ENCODE assay signal across 1 cellular context in the genomic region with DNA sequence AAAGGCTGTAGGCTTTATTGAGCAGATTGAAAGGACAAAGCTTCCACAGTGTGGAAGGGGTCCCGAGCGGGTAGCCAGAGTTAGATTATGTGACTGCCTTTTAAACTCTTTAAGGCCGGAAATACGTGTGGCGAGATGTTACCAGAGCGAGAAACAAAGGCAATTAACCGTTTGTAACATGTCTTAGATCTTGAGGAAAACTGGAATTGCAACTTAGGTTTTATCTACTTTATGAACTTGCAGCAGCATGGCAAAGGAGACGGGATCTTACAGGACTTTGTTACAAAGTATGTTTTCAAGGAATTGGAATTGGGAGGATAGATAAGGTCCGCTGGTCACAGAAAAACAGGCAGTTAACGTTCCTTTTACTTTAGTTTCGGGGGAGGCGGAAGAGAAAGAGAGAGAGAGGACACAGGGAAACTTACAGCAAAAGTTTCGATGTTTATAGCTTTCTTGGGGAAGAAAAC.
TF ChIP-seq lines count a peak whose summit lies in the region.

No MANE protein-coding gene starts in this region.

TF ChIP-seq in GM12878, 131 proteins besides CTCF, POLR2A, EP300 and RAD21 (continued from another document):
- TF ChIP-seq KAT2A (conservative IDR thresholded peaks at IDR 0.05; ENCODE audit: control insufficient read depth, low read depth, low read length) (no peak), CHD2 (IDR thresholded peaks at IDR 0.05; ENCODE audit: borderline replicate concordance, low read depth, low read length) (no peak), GABPA (IDR thresholded peaks at IDR 0.05; ENCODE audit: low read depth) (no peak), SRF (IDR thresholded peaks at IDR 0.05; ENCODE audit: low read depth in 2 of 2, low read length in 2 of 2) (no peak), ZNF384 (IDR thresholded peaks at IDR 0.05; ENCODE audit: borderline replicate concordance, low read depth, low read length) (no peak)
